1 cellular context compared by ENCODE assay signal in the genomic region with DNA sequence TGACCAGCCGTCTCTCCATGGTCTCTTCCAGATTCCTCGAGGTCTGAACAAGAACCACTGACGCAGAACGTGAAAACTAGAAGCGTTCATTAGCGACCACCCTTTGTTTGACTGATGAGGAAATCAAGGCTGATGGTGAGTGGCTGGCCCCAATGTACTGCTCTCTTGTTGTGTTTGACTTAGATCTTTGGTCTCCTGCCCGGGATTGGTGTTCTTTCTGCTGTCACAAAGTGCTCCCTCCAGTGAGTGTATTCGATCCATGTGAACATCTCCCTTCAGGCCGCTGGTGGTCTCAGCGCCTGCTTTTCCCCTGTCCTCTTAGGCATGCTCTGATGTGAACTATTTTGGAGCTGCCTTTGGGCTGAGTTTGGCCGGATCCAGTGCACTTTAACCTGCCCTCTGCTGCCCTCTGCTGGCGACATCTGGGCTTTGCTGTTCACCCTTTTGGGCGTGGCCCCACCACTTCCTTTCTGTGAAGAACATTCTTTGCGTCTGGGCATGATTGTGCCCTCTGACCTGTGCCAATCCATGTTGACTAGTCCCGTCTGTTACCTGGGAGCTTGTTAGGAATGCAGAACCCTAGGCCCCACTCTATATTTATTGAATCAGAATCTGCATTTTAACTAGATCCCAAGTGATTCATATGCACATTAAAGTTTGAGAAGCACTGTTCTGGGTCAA.
TF ChIP-seq lines count a peak whose summit lies in the region.

No MANE protein-coding gene starts in this region.

TF ChIP-seq in HepG2, 621 proteins besides CTCF, POLR2A, EP300 and RAD21 (continued from another document and continues in another):
- TF ChIP-seq, protein P1, sequence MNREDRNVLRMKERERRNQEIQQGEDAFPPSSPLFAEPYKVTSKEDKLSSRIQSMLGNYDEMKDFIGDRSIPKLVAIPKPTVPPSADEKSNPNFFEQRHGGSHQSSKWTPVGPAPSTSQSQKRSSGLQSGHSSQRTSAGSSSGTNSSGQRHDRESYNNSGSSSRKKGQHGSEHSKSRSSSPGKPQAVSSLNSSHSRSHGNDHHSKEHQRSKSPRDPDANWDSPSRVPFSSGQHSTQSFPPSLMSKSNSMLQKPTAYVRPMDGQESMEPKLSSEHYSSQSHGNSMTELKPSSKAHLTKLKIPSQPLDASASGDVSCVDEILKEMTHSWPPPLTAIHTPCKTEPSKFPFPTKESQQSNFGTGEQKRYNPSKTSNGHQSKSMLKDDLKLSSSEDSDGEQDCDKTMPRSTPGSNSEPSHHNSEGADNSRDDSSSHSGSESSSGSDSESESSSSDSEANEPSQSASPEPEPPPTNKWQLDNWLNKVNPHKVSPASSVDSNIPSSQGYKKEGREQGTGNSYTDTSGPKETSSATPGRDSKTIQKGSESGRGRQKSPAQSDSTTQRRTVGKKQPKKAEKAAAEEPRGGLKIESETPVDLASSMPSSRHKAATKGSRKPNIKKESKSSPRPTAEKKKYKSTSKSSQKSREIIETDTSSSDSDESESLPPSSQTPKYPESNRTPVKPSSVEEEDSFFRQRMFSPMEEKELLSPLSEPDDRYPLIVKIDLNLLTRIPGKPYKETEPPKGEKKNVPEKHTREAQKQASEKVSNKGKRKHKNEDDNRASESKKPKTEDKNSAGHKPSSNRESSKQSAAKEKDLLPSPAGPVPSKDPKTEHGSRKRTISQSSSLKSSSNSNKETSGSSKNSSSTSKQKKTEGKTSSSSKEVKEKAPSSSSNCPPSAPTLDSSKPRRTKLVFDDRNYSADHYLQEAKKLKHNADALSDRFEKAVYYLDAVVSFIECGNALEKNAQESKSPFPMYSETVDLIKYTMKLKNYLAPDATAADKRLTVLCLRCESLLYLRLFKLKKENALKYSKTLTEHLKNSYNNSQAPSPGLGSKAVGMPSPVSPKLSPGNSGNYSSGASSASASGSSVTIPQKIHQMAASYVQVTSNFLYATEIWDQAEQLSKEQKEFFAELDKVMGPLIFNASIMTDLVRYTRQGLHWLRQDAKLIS (CRISPR knock-in tag; IDR thresholded peaks at IDR 0.05): no peak
- TF ChIP-seq, protein P2, sequence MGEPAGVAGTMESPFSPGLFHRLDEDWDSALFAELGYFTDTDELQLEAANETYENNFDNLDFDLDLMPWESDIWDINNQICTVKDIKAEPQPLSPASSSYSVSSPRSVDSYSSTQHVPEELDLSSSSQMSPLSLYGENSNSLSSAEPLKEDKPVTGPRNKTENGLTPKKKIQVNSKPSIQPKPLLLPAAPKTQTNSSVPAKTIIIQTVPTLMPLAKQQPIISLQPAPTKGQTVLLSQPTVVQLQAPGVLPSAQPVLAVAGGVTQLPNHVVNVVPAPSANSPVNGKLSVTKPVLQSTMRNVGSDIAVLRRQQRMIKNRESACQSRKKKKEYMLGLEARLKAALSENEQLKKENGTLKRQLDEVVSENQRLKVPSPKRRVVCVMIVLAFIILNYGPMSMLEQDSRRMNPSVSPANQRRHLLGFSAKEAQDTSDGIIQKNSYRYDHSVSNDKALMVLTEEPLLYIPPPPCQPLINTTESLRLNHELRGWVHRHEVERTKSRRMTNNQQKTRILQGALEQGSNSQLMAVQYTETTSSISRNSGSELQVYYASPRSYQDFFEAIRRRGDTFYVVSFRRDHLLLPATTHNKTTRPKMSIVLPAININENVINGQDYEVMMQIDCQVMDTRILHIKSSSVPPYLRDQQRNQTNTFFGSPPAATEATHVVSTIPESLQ (CRISPR knock-in tag; conservative IDR thresholded peaks at IDR 0.05): no peak; the same call in 1 of the 2 replicates
- TF ChIP-seq MBD4 (IDR thresholded peaks at IDR 0.05; ENCODE audit: borderline replicate concordance, low read length): no peak
- TF ChIP-seq SAFB2 (CRISPR knock-in tag; IDR thresholded peaks at IDR 0.05; ENCODE audit: borderline replicate concordance, low read depth): peak; percentile 76
- no peak for TF ChIP-seq ZBTB1 (CRISPR knock-in tag; IDR thresholded peaks at IDR 0.05; ENCODE audit: borderline replicate concordance)
- 0 out of 2 replicates have a peak, but pooled peaks have one; percentile 43 for TF ChIP-seq ZNF879 (CRISPR knock-in tag; IDR thresholded peaks at IDR 0.05)
- TF ChIP-seq HMG20B (CRISPR knock-in tag; conservative IDR thresholded peaks at IDR 0.05): 0 out of 2 replicates have a peak, but pooled peaks have one; percentile 59
- no peak for TF ChIP-seq TCF7 (IDR thresholded peaks at IDR 0.05; ENCODE audit: low read depth)
- TF ChIP-seq, protein P3, sequence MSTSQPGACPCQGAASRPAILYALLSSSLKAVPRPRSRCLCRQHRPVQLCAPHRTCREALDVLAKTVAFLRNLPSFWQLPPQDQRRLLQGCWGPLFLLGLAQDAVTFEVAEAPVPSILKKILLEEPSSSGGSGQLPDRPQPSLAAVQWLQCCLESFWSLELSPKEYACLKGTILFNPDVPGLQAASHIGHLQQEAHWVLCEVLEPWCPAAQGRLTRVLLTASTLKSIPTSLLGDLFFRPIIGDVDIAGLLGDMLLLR (CRISPR knock-in tag; IDR thresholded peaks at IDR 0.05): peak; percentile 84; the same call in 1 of the 2 replicates
- TF ChIP-seq NCOR1 (IDR thresholded peaks at IDR 0.05; ENCODE audit: borderline replicate concordance, low read length): no peak; the same call in 1 of the 2 replicates
- no peak for TF ChIP-seq GFI1 (CRISPR knock-in tag; IDR thresholded peaks at IDR 0.05; ENCODE audit: borderline replicate concordance)
- peak; percentile 75; the same call in 1 of the 2 replicates for TF ChIP-seq ZSCAN21 (CRISPR knock-in tag; IDR thresholded peaks at IDR 0.05; ENCODE audit: borderline replicate concordance)
- no peak for TF ChIP-seq KAT2B (IDR thresholded peaks at IDR 0.05; ENCODE audit: borderline replicate concordance, low read depth, low read length)
- no peak for TF ChIP-seq SP2 (CRISPR knock-in tag; IDR thresholded peaks at IDR 0.05)
- peak; percentile 66 for TF ChIP-seq SRSF1 (optimal IDR thresholded peaks at IDR 0.05; ENCODE audit: low read depth, low read length)
- no peak for TF ChIP-seq ZNF446 (CRISPR knock-in tag; IDR thresholded peaks at IDR 0.05)
- no peak for TF ChIP-seq SNAI1 (CRISPR knock-in tag; IDR thresholded peaks at IDR 0.05; ENCODE audit: borderline replicate concordance)
- TF ChIP-seq NFATC3 (CRISPR knock-in tag; IDR thresholded peaks at IDR 0.05): no peak; the same call in 1 of the 2 replicates
- peak; percentile 73 for TF ChIP-seq ELF1 (CRISPR knock-in tag; IDR thresholded peaks at IDR 0.05)
- TF ChIP-seq, protein P4, sequence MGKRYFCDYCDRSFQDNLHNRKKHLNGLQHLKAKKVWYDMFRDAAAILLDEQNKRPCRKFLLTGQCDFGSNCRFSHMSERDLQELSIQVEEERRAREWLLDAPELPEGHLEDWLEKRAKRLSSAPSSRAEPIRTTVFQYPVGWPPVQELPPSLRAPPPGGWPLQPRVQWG (CRISPR knock-in tag; IDR thresholded peaks at IDR 0.05; ENCODE audit: borderline replicate concordance, low read depth): no peak
- peak; percentile 95 for TF ChIP-seq ZIK1 (CRISPR knock-in tag; IDR thresholded peaks at IDR 0.05; ENCODE audit: borderline replicate concordance, low read depth)
- TF ChIP-seq PHF8 (CRISPR knock-in tag; IDR thresholded peaks at IDR 0.05): peak; percentile 59; the same call in 1 of the 2 replicates
- no peak for TF ChIP-seq RARG (CRISPR knock-in tag; IDR thresholded peaks at IDR 0.05; ENCODE audit: low read depth)
- TF ChIP-seq NBN (conservative IDR thresholded peaks at IDR 0.05): no peak
- TF ChIP-seq MXI1 (IDR thresholded peaks at IDR 0.05; ENCODE audit: borderline replicate concordance, low read depth, low read length): no peak
- peak; percentile 88; the same call in 1 of the 2 replicates for TF ChIP-seq NRL (CRISPR knock-in tag; IDR thresholded peaks at IDR 0.05; ENCODE audit: borderline replicate concordance)
- no peak for TF ChIP-seq ZSCAN12 (CRISPR knock-in tag; IDR thresholded peaks at IDR 0.05)
- TF ChIP-seq RBAK (CRISPR knock-in tag; IDR thresholded peaks at IDR 0.05): no peak
- TF ChIP-seq, protein P5, sequence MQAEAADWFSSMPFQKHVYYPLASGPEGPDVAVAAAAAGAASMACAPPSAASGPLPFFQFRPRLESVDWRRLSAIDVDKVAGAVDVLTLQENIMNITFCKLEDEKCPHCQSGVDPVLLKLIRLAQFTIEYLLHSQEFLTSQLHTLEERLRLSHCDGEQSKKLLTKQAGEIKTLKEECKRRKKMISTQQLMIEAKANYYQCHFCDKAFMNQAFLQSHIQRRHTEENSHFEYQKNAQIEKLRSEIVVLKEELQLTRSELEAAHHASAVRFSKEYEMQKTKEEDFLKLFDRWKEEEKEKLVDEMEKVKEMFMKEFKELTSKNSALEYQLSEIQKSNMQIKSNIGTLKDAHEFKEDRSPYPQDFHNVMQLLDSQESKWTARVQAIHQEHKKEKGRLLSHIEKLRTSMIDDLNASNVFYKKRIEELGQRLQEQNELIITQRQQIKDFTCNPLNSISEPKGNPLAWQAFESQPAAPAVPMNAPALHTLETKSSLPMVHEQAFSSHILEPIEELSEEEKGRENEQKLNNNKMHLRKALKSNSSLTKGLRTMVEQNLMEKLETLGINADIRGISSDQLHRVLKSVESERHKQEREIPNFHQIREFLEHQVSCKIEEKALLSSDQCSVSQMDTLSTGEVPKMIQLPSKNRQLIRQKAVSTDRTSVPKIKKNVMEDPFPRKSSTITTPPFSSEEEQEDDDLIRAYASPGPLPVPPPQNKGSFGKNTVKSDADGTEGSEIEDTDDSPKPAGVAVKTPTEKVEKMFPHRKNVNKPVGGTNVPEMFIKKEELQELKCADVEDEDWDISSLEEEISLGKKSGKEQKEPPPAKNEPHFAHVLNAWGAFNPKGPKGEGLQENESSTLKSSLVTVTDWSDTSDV (CRISPR knock-in tag; IDR thresholded peaks at IDR 0.05): 0 out of 2 replicates have a peak, but pooled peaks have one; percentile 66
- TF ChIP-seq ZFP41 (CRISPR knock-in tag; IDR thresholded peaks at IDR 0.05; ENCODE audit: borderline replicate concordance): peak; percentile 77; the same call in 1 of the 2 replicates
- peak; percentile 29; the same call in 1 of the 2 replicates for TF ChIP-seq HCFC1 (IDR thresholded peaks at IDR 0.05; ENCODE audit: low read depth, low read length)
- peak; percentile 39; the same call in 1 of the 2 replicates for TF ChIP-seq KMT2A (CRISPR knock-in tag; IDR thresholded peaks at IDR 0.05)
- TF ChIP-seq HNRNPL (IDR thresholded peaks at IDR 0.05; ENCODE audit: low read depth, low read length): peak; percentile 76; the same call in 1 of the 2 replicates
- TF ChIP-seq, protein P6, sequence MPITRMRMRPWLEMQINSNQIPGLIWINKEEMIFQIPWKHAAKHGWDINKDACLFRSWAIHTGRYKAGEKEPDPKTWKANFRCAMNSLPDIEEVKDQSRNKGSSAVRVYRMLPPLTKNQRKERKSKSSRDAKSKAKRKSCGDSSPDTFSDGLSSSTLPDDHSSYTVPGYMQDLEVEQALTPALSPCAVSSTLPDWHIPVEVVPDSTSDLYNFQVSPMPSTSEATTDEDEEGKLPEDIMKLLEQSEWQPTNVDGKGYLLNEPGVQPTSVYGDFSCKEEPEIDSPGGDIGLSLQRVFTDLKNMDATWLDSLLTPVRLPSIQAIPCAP (CRISPR knock-in tag; IDR thresholded peaks at IDR 0.05; ENCODE audit: low read depth): no peak
- TF ChIP-seq EZH2 (conservative IDR thresholded peaks at IDR 0.05; ENCODE audit: low read depth, low read length): no peak
- peak; percentile 76 for TF ChIP-seq FOSL2 (CRISPR knock-in tag; IDR thresholded peaks at IDR 0.05)
- TF ChIP-seq BRD4 (CRISPR knock-in tag; IDR thresholded peaks at IDR 0.05): peak; percentile 76
- no peak for TF ChIP-seq ZNF768 (CRISPR knock-in tag; IDR thresholded peaks at IDR 0.05)
- TF ChIP-seq TCF7L2 (IDR thresholded peaks at IDR 0.05; ENCODE audit: low read depth, low read length): no peak
- TF ChIP-seq, protein P7, sequence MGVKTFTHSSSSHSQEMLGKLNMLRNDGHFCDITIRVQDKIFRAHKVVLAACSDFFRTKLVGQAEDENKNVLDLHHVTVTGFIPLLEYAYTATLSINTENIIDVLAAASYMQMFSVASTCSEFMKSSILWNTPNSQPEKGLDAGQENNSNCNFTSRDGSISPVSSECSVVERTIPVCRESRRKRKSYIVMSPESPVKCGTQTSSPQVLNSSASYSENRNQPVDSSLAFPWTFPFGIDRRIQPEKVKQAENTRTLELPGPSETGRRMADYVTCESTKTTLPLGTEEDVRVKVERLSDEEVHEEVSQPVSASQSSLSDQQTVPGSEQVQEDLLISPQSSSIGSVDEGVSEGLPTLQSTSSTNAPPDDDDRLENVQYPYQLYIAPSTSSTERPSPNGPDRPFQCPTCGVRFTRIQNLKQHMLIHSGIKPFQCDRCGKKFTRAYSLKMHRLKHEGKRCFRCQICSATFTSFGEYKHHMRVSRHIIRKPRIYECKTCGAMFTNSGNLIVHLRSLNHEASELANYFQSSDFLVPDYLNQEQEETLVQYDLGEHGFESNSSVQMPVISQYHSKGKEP (CRISPR knock-in tag; IDR thresholded peaks at IDR 0.05): no peak
- TF ChIP-seq, protein P8, sequence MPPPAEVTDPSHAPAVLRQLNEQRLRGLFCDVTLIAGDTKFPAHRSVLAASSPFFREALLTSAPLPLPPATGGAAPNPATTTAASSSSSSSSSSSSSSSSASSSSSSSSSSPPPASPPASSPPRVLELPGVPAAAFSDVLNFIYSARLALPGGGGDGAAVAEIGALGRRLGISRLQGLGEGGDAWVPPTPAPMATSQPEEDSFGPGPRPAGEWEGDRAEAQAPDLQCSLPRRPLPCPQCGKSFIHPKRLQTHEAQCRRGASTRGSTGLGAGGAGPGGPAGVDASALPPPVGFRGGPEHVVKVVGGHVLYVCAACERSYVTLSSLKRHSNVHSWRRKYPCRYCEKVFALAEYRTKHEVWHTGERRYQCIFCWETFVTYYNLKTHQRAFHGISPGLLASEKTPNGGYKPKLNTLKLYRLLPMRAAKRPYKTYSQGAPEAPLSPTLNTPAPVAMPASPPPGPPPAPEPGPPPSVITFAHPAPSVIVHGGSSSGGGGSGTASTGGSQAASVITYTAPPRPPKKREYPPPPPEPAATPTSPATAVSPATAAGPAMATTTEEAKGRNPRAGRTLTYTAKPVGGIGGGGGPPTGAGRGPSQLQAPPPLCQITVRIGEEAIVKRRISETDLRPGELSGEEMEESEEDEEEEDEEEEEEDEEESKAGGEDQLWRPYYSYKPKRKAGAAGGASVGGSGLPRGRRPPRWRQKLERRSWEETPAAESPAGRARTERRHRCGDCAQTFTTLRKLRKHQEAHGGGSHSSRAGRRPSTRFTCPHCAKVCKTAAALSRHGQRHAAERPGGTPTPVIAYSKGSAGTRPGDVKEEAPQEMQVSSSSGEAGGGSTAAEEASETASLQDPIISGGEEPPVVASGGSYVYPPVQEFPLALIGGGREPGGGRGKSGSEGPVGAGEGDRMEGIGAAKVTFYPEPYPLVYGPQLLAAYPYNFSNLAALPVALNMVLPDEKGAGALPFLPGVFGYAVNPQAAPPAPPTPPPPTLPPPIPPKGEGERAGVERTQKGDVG (CRISPR knock-in tag; IDR thresholded peaks at IDR 0.05; ENCODE audit: borderline replicate concordance): 0 out of 2 replicates have a peak, but pooled peaks have one; percentile 76
- TF ChIP-seq ZSCAN29 (CRISPR knock-in tag; conservative IDR thresholded peaks at IDR 0.05): peak; percentile 86; the same call in 1 of the 2 replicates
- TF ChIP-seq, protein P9, sequence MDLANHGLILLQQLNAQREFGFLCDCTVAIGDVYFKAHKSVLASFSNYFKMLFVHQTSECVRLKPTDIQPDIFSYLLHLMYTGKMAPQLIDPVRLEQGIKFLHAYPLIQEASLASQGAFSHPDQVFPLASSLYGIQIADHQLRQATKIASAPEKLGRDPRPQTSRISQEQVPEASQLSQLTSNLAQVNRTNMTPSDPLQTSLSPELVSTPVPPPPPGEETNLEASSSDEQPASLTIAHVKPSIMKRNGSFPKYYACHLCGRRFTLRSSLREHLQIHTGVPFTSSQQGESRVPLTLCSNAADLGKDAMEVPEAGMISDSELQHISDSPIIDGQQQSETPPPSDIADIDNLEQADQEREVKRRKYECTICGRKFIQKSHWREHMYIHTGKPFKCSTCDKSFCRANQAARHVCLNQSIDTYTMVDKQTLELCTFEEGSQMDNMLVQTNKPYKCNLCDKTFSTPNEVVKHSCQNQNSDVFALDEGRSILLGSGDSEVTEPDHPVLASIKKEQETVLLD (CRISPR knock-in tag; IDR thresholded peaks at IDR 0.05; ENCODE audit: low read depth): no peak
- peak; percentile 47 for TF ChIP-seq SKI (IDR thresholded peaks at IDR 0.05; ENCODE audit: partially characterized antibody)
